ENCODE assay signal across 15 cellular contexts in the genomic region with DNA sequence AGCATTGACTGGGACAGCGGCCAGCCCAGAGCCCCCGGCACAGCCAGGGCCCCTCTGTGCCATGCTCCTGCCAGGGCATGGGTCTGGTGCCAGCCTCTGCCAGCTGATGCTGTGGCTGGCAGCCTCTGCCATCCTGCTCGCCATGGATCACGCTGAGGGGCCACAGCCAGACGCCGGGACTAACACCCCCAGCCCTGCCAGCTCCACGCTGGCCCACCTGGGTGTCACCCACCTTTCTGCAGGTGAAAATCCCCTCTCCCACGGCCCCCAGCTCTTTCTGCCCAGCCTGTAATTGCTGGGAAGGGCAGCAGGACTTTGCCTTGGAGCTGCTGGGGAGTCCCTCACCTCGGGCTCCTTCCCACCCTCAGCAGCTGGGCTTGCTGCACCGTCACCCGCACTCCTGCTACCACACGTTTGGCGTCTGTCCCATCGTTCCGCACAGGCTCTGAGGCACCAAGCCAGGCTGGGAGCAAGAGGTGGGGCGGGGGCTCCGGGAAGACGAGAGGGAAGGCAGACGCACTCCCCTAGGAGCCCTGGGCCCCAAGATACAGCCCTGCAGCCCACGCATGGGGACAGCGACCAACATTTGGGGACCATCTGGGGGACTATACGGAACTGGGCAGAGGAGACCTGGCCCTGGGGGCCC. TPM values are rescaled to one million over a fixed set of nuclear protein-coding genes. Genes with fewer than 3 reads are reported as not detected.
A peak's percentile ranks its signal among the peaks of the same experiment; 100 is the strongest.
DNase-seq lines count a peak whose midpoint lies in the region; ATAC-seq, FAIRE-seq and TF ChIP-seq lines count a peak whose summit lies in the region.
"Had no signal": no experiment of that assay in that cellular context is flagged by ENCODE, and none has a peak within 500 bp of the region (broad histone marks: within the 10 kb centered on the region; RNA-seq: fewer than 3 reads in every experiment).

No MANE protein-coding gene starts in this region.

- no peaks in the 10 kb centered on the region for H3K36me3 Mint-ChIP-seq in activated CD4-positive, alpha-beta memory T cell treated with anti-CD3 and anti-CD28 coated beads, Interleukin-2, amount 10 ng/mL, durations not matched to agents 7 days and 5 days (ENCODE audit: low read depth)

- TF ChIP-seq POLR2A in HepG2 (IDR thresholded peaks at IDR 0.05; ENCODE audit: insufficient read depth in 1 of 2, low read depth in 2 of 2, low read length in 2 of 2) (no peak), right lobe of liver (IDR thresholded peaks at IDR 0.05) (no peak)

- FAIRE-seq in HepG2 (lab: Jason Lieb, UNC) (no peak), kidney (lab: Jason Lieb, UNC) (no peak), urothelium cell line (lab: Jason Lieb, UNC) (peak; percentile 35), small intestine (lab: Jason Lieb, UNC) (no peak)
- FAIRE-seq: GM12878 had no signal

- H4K20me1 ChIP-seq in HepG2 (ENCODE audit: insufficient read depth, low read length) (no peaks in the 10 kb centered on the region), PC-3 (ENCODE audit: low read length) (no peaks in the 10 kb centered on the region)

- H3K4me3 ChIP-seq in HepG2 (replicated peaks in 1 of 3; ENCODE audit: insufficient read depth in 1 of 3, low read depth in 2 of 3, low read length in 3 of 3): no peak overlapping the region
- no peak overlapping the region for H3K4me3 ChIP-seq in right lobe of liver
- H3K4me3 ChIP-seq in PC-3 (ENCODE audit: low read length): peak overlapping the region; percentile 84
- H3K4me3 ChIP-seq in kidney (ENCODE audit: low read length in 2 of 2): no peak overlapping the region
- peak overlapping the region in 1 of 2 donors; percentile 42 for H3K4me3 ChIP-seq in small intestine (ENCODE audit: low read depth in 1 of 2, low read length in 2 of 2)
- H3K4me3 ChIP-seq: GM12878 had no signal

- H3K4me3 Mint-ChIP-seq in activated CD4-positive, alpha-beta memory T cell treated with anti-CD3 and anti-CD28 coated beads, Interleukin-2, amount 10 ng/mL, durations not matched to agents 7 days and 5 days: no peak overlapping the region

- H3K79me2 ChIP-seq in HepG2 (ENCODE audit: insufficient read depth, low read length): no peaks in the 10 kb centered on the region
- 0 out of 2 replicates have a peak, but pooled peaks cover 7% of the 10 kb centered on the region for H3K79me2 ChIP-seq in PC-3 (ENCODE audit: low read length)

- H3K27ac ChIP-seq in HepG2 (ENCODE audit: extremely low read length, insufficient read depth, low read length) (no peak overlapping the region), right lobe of liver (no peak overlapping the region), PC-3 (ENCODE audit: low read length) (no peak overlapping the region; the same call in 1 of the 2 replicates), kidney (ENCODE audit: low read depth in 2 of 2, low read length in 2 of 2) (no peak overlapping the region), small intestine (ENCODE audit: low read depth in 1 of 2, low read length in 1 of 2) (no peak overlapping the region)

- BruUV-seq in HepG2 (replicated peaks; lab: Mats Ljungman, UMichigan) (no TSS peak), PC-3 (replicated peaks; lab: Mats Ljungman, UMichigan) (no TSS peak)

- H3K27ac Mint-ChIP-seq in activated CD4-positive, alpha-beta memory T cell treated with anti-CD3 and anti-CD28 coated beads, Interleukin-2, amount 10 ng/mL, durations not matched to agents 7 days and 5 days: no peak overlapping the region

- TF ChIP-seq CTCF in HepG2 (CRISPR knock-in tag; IDR thresholded peaks at IDR 0.05) (no peak), right lobe of liver (IDR thresholded peaks at IDR 0.05) (no peak), PC-3 (conservative IDR thresholded peaks at IDR 0.05; ENCODE audit: low read depth, low read length) (no peak), kidney (IDR thresholded peaks at IDR 0.05; ENCODE audit: borderline replicate concordance, extremely low read depth, insufficient read depth) (no peak)

- POLR2A ChIA-PET in HepG2 (lab: Yijun Ruan, JAX): no interaction called here
- POLR2A ChIA-PET in PC-3 (lab: Charles Lee; ENCODE audit: unreplicated experiment): no interaction called here
- POLR2A ChIA-PET in activated CD4-positive, alpha-beta memory T cell treated with anti-CD3 and anti-CD28 coated beads, Interleukin-2, amount 10 ng/mL, durations not matched to agents 7 days and 5 days (lab: Charles Lee): no interaction called here

- H3K4me2 ChIP-seq in HepG2 (ENCODE audit: low read depth, low read length): no peak overlapping the region
- H3K4me2 ChIP-seq in PC-3 (ENCODE audit: low read length): peak overlapping the region; percentile 92

- peaks cover 20% of the 10 kb centered on the region for H3K4me1 ChIP-seq in HepG2 (ENCODE audit: insufficient read depth, low read length)
- no peaks in the 10 kb centered on the region for H3K4me1 ChIP-seq in right lobe of liver
- H3K4me1 ChIP-seq in PC-3 (ENCODE audit: insufficient read depth, low read length): peaks cover 15% of the 10 kb centered on the region; the same call in 1 of the 2 replicates
- no peaks in the 10 kb centered on the region for H3K4me1 ChIP-seq in kidney (ENCODE audit: control insufficient read depth in 1 of 2, insufficient read depth in 1 of 2, low read depth in 1 of 2, low read length in 2 of 2)
- H3K4me1 ChIP-seq in small intestine (ENCODE audit: control insufficient read depth in 2 of 2, insufficient read depth in 1 of 2, low read depth in 1 of 2, low read length in 1 of 2): no peaks in the 10 kb centered on the region

- ATAC-seq in HepG2 (no peak), right lobe of liver (no peak), PC-3 (no peak)
- ATAC-seq: GM12878 had no signal

- no peaks in the 10 kb centered on the region for H3K27me3 Mint-ChIP-seq in activated CD4-positive, alpha-beta memory T cell treated with anti-CD3 and anti-CD28 coated beads, Interleukin-2, amount 10 ng/mL, durations not matched to agents 7 days and 5 days

- TF ChIP-seq RAD21 in HepG2 (CRISPR knock-in tag; IDR thresholded peaks at IDR 0.05): no peak

- intact Hi-C loops in HepG2 (cut with micrococcal nuclease; ENCODE audit: unreplicated experiment) (no loop called here), right lobe of liver (cut with DNase I) (no loop called here), PC-3 (cut with micrococcal nuclease) (loop anchor here (10.0 kb wide), 1 partner anchor 113 kb away; no protein-coding TSS in a partner anchor), kidney (cut with DNase I) (no loop called here)

- no peaks in the 10 kb centered on the region for H3F3A ChIP-seq in PC-3 (ENCODE audit: low read length, unreplicated experiment)

- H3K27me3 ChIP-seq in HepG2 (ENCODE audit: control insufficient read depth in 1 of 2, insufficient read depth in 2 of 2, low read length in 2 of 2) (peaks cover 41 to 96% of the 10 kb centered on the region in 2 experiments), right lobe of liver (no peaks in the 10 kb centered on the region), PC-3 (ENCODE audit: low read length) (no peaks in the 10 kb centered on the region), small intestine (ENCODE audit: control insufficient read depth in 2 of 2, insufficient read depth in 2 of 2, low read length in 2 of 2) (peaks cover 0 to 2% of the 10 kb centered on the region in 2 donors)

- 11% methylated on average over 9 of the region's 22 CpGs for WGBS in HepG2 (ENCODE audit: low lambda C conversion rate)
- WGBS in right lobe of liver (ENCODE audit: insufficient coverage, low coverage, low lambda C conversion rate, missing lambda C conversion rate): 57% methylated on average over 7 of the region's 22 CpGs
- 43 to 69% (median 54%) methylated on average over 21 to 22 of the region's 22 CpGs for WGBS in small intestine, 3 donors

- H3K9me2 ChIP-seq in PC-3 (replicated peaks; ENCODE audit: low read length): no peaks in the 10 kb centered on the region

- CTCF ChIA-PET in HepG2 (lab: Yijun Ruan, JAX; ENCODE audit: low intra/inter-chr PET ratio, low total read pairs): no interaction called here
- CTCF ChIA-PET in PC-3 (lab: Charles Lee): no interaction called here
- CTCF ChIA-PET in activated CD4-positive, alpha-beta memory T cell treated with anti-CD3 and anti-CD28 coated beads, Interleukin-2, amount 10 ng/mL, durations not matched to agents 7 days and 5 days (lab: Charles Lee): interaction anchor here (0.5 kb wide), 1 partner anchor 30 kb away, joined by 4 read pairs; no protein-coding TSS in a partner anchor

- DNase-seq in HepG2 (ENCODE audit: low spot score) (no peak), right lobe of liver (no peak), PC-3 (no peak), kidney (peak; percentile 67), urothelium cell line (ENCODE audit: low spot score) (no peak), small intestine (no peak), HuH-7 (ENCODE audit: low spot score) (no peak)
- no peak for DNase-seq in activated CD4-positive, alpha-beta memory T cell treated with anti-CD3 and anti-CD28 coated beads, Interleukin-2, amount 10 ng/mL, durations not matched to agents 7 days and 5 days
- DNase-seq: activated CD8-positive, alpha-beta memory T cell treated with anti-CD3 and anti-CD28 coated beads for 24 hours; effector memory CD4-positive, alpha-beta T cell; EL; mesendoderm; occipital lobe; SW 1271 had no signal

- no peaks in the 10 kb centered on the region for H3K9me3 ChIP-seq in HepG2 (ENCODE audit: low read length)
- H3K9me3 ChIP-seq in right lobe of liver: no peaks in the 10 kb centered on the region
- no peaks in the 10 kb centered on the region for H3K9me3 ChIP-seq in PC-3 (ENCODE audit: low read length)
- H3K9me3 ChIP-seq in kidney (ENCODE audit: control insufficient read depth in 1 of 2, low read length in 2 of 2): no peaks in the 10 kb centered on the region
- no peaks in the 10 kb centered on the region for H3K9me3 ChIP-seq in small intestine (ENCODE audit: control insufficient read depth, low read depth)

- H3K4me1 Mint-ChIP-seq in activated CD4-positive, alpha-beta memory T cell treated with anti-CD3 and anti-CD28 coated beads, Interleukin-2, amount 10 ng/mL, durations not matched to agents 7 days and 5 days: peaks cover 2% of the 10 kb centered on the region

- H3K9ac ChIP-seq in HepG2 (ENCODE audit: insufficient read depth, low read depth, low read length) (no peak overlapping the region), PC-3 (ENCODE audit: low read length) (peak overlapping the region; percentile 80), kidney (ENCODE audit: low read length in 2 of 2) (no peak overlapping the region)

- TF ChIP-seq EP300 in HepG2 (IDR thresholded peaks at IDR 0.05; ENCODE audit: low read depth in 2 of 2, low read length in 2 of 2) (no peak), HepG2 (CRISPR knock-in tag; IDR thresholded peaks at IDR 0.05; ENCODE audit: borderline replicate concordance) (no peak)

- in situ Hi-C loops in HepG2 (cut with HindIII; ENCODE audit: extremely low pct_ligation_motif_present, low pct_unique_long_range_greater_than_20kb): no loop called here

- no peaks in the 10 kb centered on the region for H3K9me3 Mint-ChIP-seq in activated CD4-positive, alpha-beta memory T cell treated with anti-CD3 and anti-CD28 coated beads, Interleukin-2, amount 10 ng/mL, durations not matched to agents 7 days and 5 days

- H3K36me3 ChIP-seq in HepG2 (replicated peaks in 1 of 2; ENCODE audit: control insufficient read depth in 1 of 2, insufficient read depth in 2 of 2, low read length in 2 of 2): no peaks in the 10 kb centered on the region
- no peaks in the 10 kb centered on the region for H3K36me3 ChIP-seq in right lobe of liver
- no peaks in the 10 kb centered on the region for H3K36me3 ChIP-seq in PC-3 (ENCODE audit: low read depth, low read length)
- no peaks in the 10 kb centered on the region for H3K36me3 ChIP-seq in kidney (ENCODE audit: control insufficient read depth in 1 of 2, insufficient read depth in 2 of 2, low read length in 2 of 2)
- H3K36me3 ChIP-seq in small intestine (ENCODE audit: control insufficient read depth in 2 of 2, insufficient read depth in 2 of 2, low read length in 2 of 2): no peaks in the 10 kb centered on the region

- H2AFZ ChIP-seq in HepG2 (ENCODE audit: low read length): no peak overlapping the region
- H2AFZ ChIP-seq in PC-3 (ENCODE audit: low read length): peak overlapping the region; percentile 85; the same call in 1 of the 2 replicates

RNA-seq across cellular contexts. Expression of a gene that starts 42.0 kb away (rescaled TPM):
- total RNA-seq in HepG2 (2016; rRNA removed; fragmentation: Illumina TruSeq; extraction: Trizol): 23.5 and 30.6 TPM in 2 replicates
- total RNA-seq in HepG2 (2016; cell fraction: cytosol; rRNA removed; fragmentation: Illumina TruSeq; extraction: Trizol; ENCODE audit: low read depth): 13.8 and 14.5 TPM in 2 replicates
- 22.1 and 29.1 TPM in 2 replicates for total RNA-seq in HepG2 (2016; cell fraction: insoluble cytoplasmic fraction; rRNA removed; fragmentation: Illumina TruSeq; extraction: Trizol)
- total RNA-seq in HepG2 (2016; cell fraction: membrane; rRNA removed; fragmentation: Illumina TruSeq; extraction: Trizol): 23.0 and 24.3 TPM in 2 replicates
- total RNA-seq in HepG2 (2016; cell fraction: nucleus; rRNA removed; fragmentation: Illumina TruSeq; extraction: Trizol): 19.3 and 21.6 TPM in 2 replicates
- polyA plus RNA-seq in HepG2 (2011; rRNA removed): 14.9 and 16.5 TPM in 2 replicates
- 11.3 and 15.5 TPM in 2 replicates for polyA plus RNA-seq in HepG2 (2011; cell fraction: cytosol; rRNA removed)
- 31.3 and 34.0 TPM in 2 replicates for polyA plus RNA-seq in HepG2 (2011; cell fraction: nucleus; rRNA removed)
- 16.6 and 17.2 TPM in 2 replicates for polyA plus RNA-seq in HepG2 (2012)
- 6.9 and 9.7 TPM in 2 replicates for polyA plus RNA-seq in HepG2 (2016; cell fraction: cytosol; fragmentation: Illumina TruSeq; extraction: Trizol; ENCODE audit: low read depth)
- polyA plus RNA-seq in HepG2 (2016; cell fraction: insoluble cytoplasmic fraction; fragmentation: Illumina TruSeq; extraction: Trizol; ENCODE audit: low read depth): 21.8 and 22.0 TPM in 2 replicates
- polyA plus RNA-seq in HepG2 (2016; cell fraction: membrane; fragmentation: Illumina TruSeq; extraction: Trizol; ENCODE audit: low read depth): 11.2 and 13.0 TPM in 2 replicates
- 37.2 and 38.9 TPM in 2 replicates for polyA plus RNA-seq in HepG2 (2016; cell fraction: nucleus; fragmentation: Illumina TruSeq; extraction: Trizol; ENCODE audit: insufficient read depth, low read depth)
- 46.7 and 47.0 TPM in 2 replicates for polyA minus RNA-seq in HepG2 (2011; rRNA and poly(A)+ RNA removed; ENCODE audit: low replicate concordance)
- polyA minus RNA-seq in HepG2 (2011; cell fraction: cytosol; rRNA and poly(A)+ RNA removed): 22.4 and 32.0 TPM in 2 replicates
- polyA minus RNA-seq in HepG2 (2011; cell fraction: nucleus; rRNA and poly(A)+ RNA removed): 35.9 and 36.8 TPM in 2 replicates
- 10 to 100 TPM; 20.2 to 33.6 (median 29.4) TPM for total RNA-seq in right lobe of liver
- 33.5 and 42.6 TPM in 2 replicates for total RNA-seq in PC-3 (2014; rRNA removed)
- total RNA-seq in kidney: 33.2 TPM
- polyA plus RNA-seq in kidney (ENCODE audit: insufficient read depth, low read depth, low replicate concordance): 39.0 TPM
- 10 to 100 TPM; 49.2 to 93.7 (median 68.1) TPM for polyA plus RNA-seq in small intestine
- total RNA-seq in activated CD4-positive, alpha-beta memory T cell treated with anti-CD3 and anti-CD28 coated beads, Interleukin-2, amount 10 ng/mL, durations not matched to agents 7 days and 5 days: 10 to 100 TPM; 44.4 to 45.3 TPM
